25 cellular contexts compared by ENCODE assay signal in genomic region chr4:85717366-85717765, GRCh38.
A peak's percentile ranks its signal among the peaks of the same experiment; 100 is the strongest.
DNase-seq lines count a peak whose midpoint lies in the region; ATAC-seq and TF ChIP-seq lines count a peak whose summit lies in the region.
"Had no signal": no experiment of that assay in that cellular context is flagged by ENCODE, and none has a peak within 500 bp of the region (broad histone marks: within the 10 kb centered on the region; RNA-seq: fewer than 3 reads in every experiment).

No MANE protein-coding gene starts in this region.

- no peaks in the 10 kb centered on the region for H3K27me3 Mint-ChIP-seq in WTC11 (ENCODE audit: low read depth)
- H3K27me3 Mint-ChIP-seq: activated CD4-positive, alpha-beta T cell treated with anti-CD3 and anti-CD28 coated beads, Interleukin-2, amount 10 ng/mL, durations not matched to agents 24 days and 14 days; CD4-positive, CD25-positive, alpha-beta regulatory T cell; natural killer cell treated with Interleukin-12 subunit alpha and Interleukin-12 subunit beta and Interleukin-15 and Interleukin-18, amount 100 ng/mL, for 72 hours had no signal

- H3K9me3 ChIP-seq in A673 (ENCODE audit: low read depth, low read length, poor library complexity, severe bottlenecking), result no peaks in the 10 kb centered on the region
- H3K9me3 ChIP-seq in GM23248 (ENCODE audit: low read depth), result no peaks in the 10 kb centered on the region
- no peaks in the 10 kb centered on the region for H3K9me3 ChIP-seq in SU-DHL-6 (ENCODE audit: insufficient read depth, low read length)
- H3K9me3 ChIP-seq: MG63, upper lobe of left lung had no signal

- no peaks in the 10 kb centered on the region for H3K9me3 Mint-ChIP-seq in WTC11
- H3K9me3 Mint-ChIP-seq: activated CD4-positive, alpha-beta T cell treated with anti-CD3 and anti-CD28 coated beads, Interleukin-2, amount 10 ng/mL, durations not matched to agents 24 days and 14 days had no signal

- TF ChIP-seq CTCF in A673 (conservative IDR thresholded peaks at IDR 0.05; ENCODE audit: low read depth, low read length) (no peak), SU-DHL-6 (IDR thresholded peaks at IDR 0.05; ENCODE audit: insufficient read depth, low read length, poor library complexity, severe bottlenecking) (no peak), WTC11 (IDR thresholded peaks at IDR 0.05) (no peak), GM10248 (IDR thresholded peaks at IDR 0.05; ENCODE audit: control extremely low read depth, extremely low read depth, low read depth, missing control alignments) (no peak)

- H3K9ac ChIP-seq in GM23248, result no peak overlapping the region
- peak overlapping the region; percentile 11; the same call in 1 of the 2 replicates for H3K9ac ChIP-seq in SU-DHL-6 (ENCODE audit: low read length)

- no peak overlapping the region for H2AFZ ChIP-seq in GM23248
- no peak overlapping the region for H2AFZ ChIP-seq in SU-DHL-6 (ENCODE audit: low read depth, low read length, severe bottlenecking)
- H2AFZ ChIP-seq: hepatocyte had no signal

- in situ Hi-C loops in GM23248 (cut with MboI), result no loop called here

- POLR2A ChIA-PET in A673 (lab: Charles Lee; ENCODE audit: low non-redundant PET), result no interaction called here
- POLR2A ChIA-PET in WTC11 (lab: Charles Lee), result no interaction called here
- POLR2A ChIA-PET in GM10248 (lab: Yijun Ruan, JAX), result no interaction called here

- H3K4me2 ChIP-seq in GM23248 (ENCODE audit: unreplicated experiment), result peak overlapping the region; percentile 54
- H3K4me2 ChIP-seq in SU-DHL-6 (ENCODE audit: low read depth, low read length, poor library complexity, severe bottlenecking), result peak overlapping the region; percentile 35
- H3K4me2 ChIP-seq: hepatocyte had no signal

- H3K9me2 ChIP-seq in GM23248 (ENCODE audit: insufficient read depth) (no peaks in the 10 kb centered on the region), SU-DHL-6 (replicated peaks; ENCODE audit: insufficient read depth, low read length) (no peaks in the 10 kb centered on the region)

- no peak for ATAC-seq in WTC11
- ATAC-seq: natural killer cell treated with Interleukin-12 subunit alpha and Interleukin-12 subunit beta and Interleukin-15 and Interleukin-18, amount 100 ng/mL, for 72 hours had no signal

- intact Hi-C loops in A673 (cut with micrococcal nuclease; ENCODE audit: unreplicated experiment), result no loop called here

- no peak overlapping the region for H3K4me3 ChIP-seq in A673 (ENCODE audit: low read depth, low read length, poor library complexity, severe bottlenecking)
- 0 out of 2 replicates have a peak overlapping the region, but pooled peaks have one; percentile 16 for H3K4me3 ChIP-seq in GM23248
- H3K4me3 ChIP-seq in SU-DHL-6 (ENCODE audit: insufficient read depth, low read length, poor library complexity, severe bottlenecking), result no peak overlapping the region
- H3K4me3 ChIP-seq: hepatocyte, lung, MG63, skin epidermis, upper lobe of left lung had no signal

- H4K20me1 ChIP-seq in GM23248 (ENCODE audit: insufficient read depth) (no peaks in the 10 kb centered on the region), SU-DHL-6 (ENCODE audit: low read depth, low read length) (no peaks in the 10 kb centered on the region)

- H3K79me2 ChIP-seq in GM23248 (ENCODE audit: insufficient read depth) (no peaks in the 10 kb centered on the region), SU-DHL-6 (ENCODE audit: insufficient read depth, low read length) (peaks cover 8% of the 10 kb centered on the region; the same call in 1 of the 2 replicates)
- H3K79me2 ChIP-seq: hepatocyte had no signal

- H3K36me3 Mint-ChIP-seq in WTC11, result no peaks in the 10 kb centered on the region
- H3K36me3 Mint-ChIP-seq: CD4-positive, CD25-positive, alpha-beta regulatory T cell; natural killer cell treated with Interleukin-12 subunit alpha and Interleukin-12 subunit beta and Interleukin-15 and Interleukin-18, amount 100 ng/mL, for 72 hours had no signal

- no TSS peak for BruUV-seq in A673 (replicated peaks; lab: Mats Ljungman, UMichigan)

- H3K4me3 Mint-ChIP-seq in WTC11, result no peak overlapping the region
- H3K4me3 Mint-ChIP-seq: activated CD4-positive, alpha-beta T cell treated with anti-CD3 and anti-CD28 coated beads, Interleukin-2, amount 10 ng/mL, durations not matched to agents 24 days and 14 days; CD4-positive, CD25-positive, alpha-beta regulatory T cell; natural killer cell treated with Interleukin-12 subunit alpha and Interleukin-12 subunit beta and Interleukin-15 and Interleukin-18, amount 100 ng/mL, for 72 hours had no signal

- DNase-seq in A673 (ENCODE audit: low spot score), result peak; percentile 81
- peak; percentile 45 for DNase-seq in GM23248
- DNase-seq in fibroblast of the conjunctiva (ENCODE audit: low read depth), result peak; percentile 47
- DNase-seq in WTC11 (ENCODE audit: low spot score), result no peak
- no peak for DNase-seq in midbrain (lab: John Stamatoyannopoulos, UW)
- DNase-seq in COLO829 (ENCODE audit: low spot score), result no peak
- no peak for DNase-seq in GM10248 (ENCODE audit: extremely low spot score)
- DNase-seq: activated CD4-positive, alpha-beta T cell treated with anti-CD3 and anti-CD28 coated beads, Interleukin-2, amount 10 ng/mL, durations not matched to agents 24 days and 14 days; activated gamma-delta T cell; anterior cingulate cortex; CD4-positive, CD25-positive, alpha-beta regulatory T cell; IMR-90; islet precursor cell; MG63; NCI-H146; posterior cingulate gyrus; RPMI8226; stimulated activated CD4-positive, alpha-beta T cell treated with anti-CD3 and anti-CD28 coated beads, Interleukin-4, amount 100 ng/mL, for 1 hour; SW 1271; upper lobe of left lung had no signal

- no peak overlapping the region for H3K27ac Mint-ChIP-seq in WTC11
- H3K27ac Mint-ChIP-seq: activated CD4-positive, alpha-beta T cell treated with anti-CD3 and anti-CD28 coated beads, Interleukin-2, amount 10 ng/mL, durations not matched to agents 24 days and 14 days; CD4-positive, CD25-positive, alpha-beta regulatory T cell; natural killer cell treated with Interleukin-12 subunit alpha and Interleukin-12 subunit beta and Interleukin-15 and Interleukin-18, amount 100 ng/mL, for 72 hours had no signal

- H3K27ac ChIP-seq in A673 (ENCODE audit: low read depth, low read length, poor library complexity, severe bottlenecking), result no peak overlapping the region
- peak overlapping the region; percentile 7; the same call in 1 of the 2 replicates for H3K27ac ChIP-seq in GM23248
- H3K27ac ChIP-seq in SU-DHL-6 (ENCODE audit: low read depth, low read length), result peak overlapping the region; percentile 48
- H3K27ac ChIP-seq: hepatocyte, upper lobe of left lung had no signal

- no peaks in the 10 kb centered on the region for H3K36me3 ChIP-seq in A673 (ENCODE audit: insufficient read depth, low read length, poor library complexity, severe bottlenecking)
- no peaks in the 10 kb centered on the region for H3K36me3 ChIP-seq in GM23248 (ENCODE audit: low read depth)
- no peaks in the 10 kb centered on the region for H3K36me3 ChIP-seq in SU-DHL-6 (ENCODE audit: low read length)
- H3K36me3 ChIP-seq: MG63, upper lobe of left lung had no signal

- WGBS in GM23248 (ENCODE audit: low coverage in 1 of 2, low lambda C conversion rate in 2 of 2, missing lambda C conversion rate in 2 of 2), 2 experiments, result 61% methylated on average over 1 of the region's 1 CpG

- CTCF ChIA-PET in A673 (lab: Charles Lee), result no interaction called here
- CTCF ChIA-PET in WTC11 (lab: Charles Lee), result no interaction called here
- CTCF ChIA-PET in GM10248 (lab: Yijun Ruan, JAX), result interaction anchor here (0.7 to 2.4 kb wide), 7 partner anchors 14 to 78 kb away, joined by 3 to 9 read pairs (median 3); no protein-coding TSS in a partner anchor

- H3K27me3 ChIP-seq in A673 (replicated peaks; ENCODE audit: insufficient read depth, low read depth, low read length, poor library complexity), result no peaks in the 10 kb centered on the region
- no peaks in the 10 kb centered on the region for H3K27me3 ChIP-seq in GM23248 (replicated peaks; ENCODE audit: insufficient read depth)
- H3K27me3 ChIP-seq in SU-DHL-6 (ENCODE audit: low read length), result no peaks in the 10 kb centered on the region
- H3K27me3 ChIP-seq: hepatocyte, MG63, upper lobe of left lung had no signal

- H3F3A ChIP-seq in GM23248 (ENCODE audit: insufficient read depth) (peaks cover 27% of the 10 kb centered on the region), SU-DHL-6 (ENCODE audit: insufficient read depth) (peaks cover 26% of the 10 kb centered on the region; the same call in 1 of the 2 replicates)

- H3K4me1 ChIP-seq in A673 (ENCODE audit: insufficient read depth, low read length, poor library complexity, severe bottlenecking) (peaks cover 18% of the 10 kb centered on the region), GM23248 (ENCODE audit: insufficient read depth) (peaks cover 39% of the 10 kb centered on the region)
- H3K4me1 ChIP-seq: upper lobe of left lung had no signal

- H3K4me1 Mint-ChIP-seq in WTC11, result no peaks in the 10 kb centered on the region
- H3K4me1 Mint-ChIP-seq: activated CD4-positive, alpha-beta T cell treated with anti-CD3 and anti-CD28 coated beads, Interleukin-2, amount 10 ng/mL, durations not matched to agents 24 days and 14 days; CD4-positive, CD25-positive, alpha-beta regulatory T cell had no signal

TF ChIP-seq in WTC11, 78 proteins besides CTCF, POLR2A, EP300 and RAD21:
- no peak for TF ChIP-seq ERG (CRISPR knock-in tag; IDR thresholded peaks at IDR 0.05)
- TF ChIP-seq ZNF317 (CRISPR knock-in tag; IDR thresholded peaks at IDR 0.05; ENCODE audit: borderline replicate concordance, low read depth), result no peak
- TF ChIP-seq PRRX2 (CRISPR knock-in tag; IDR thresholded peaks at IDR 0.05), result no peak

Comparison
In these comparisons a context has a peak if more than half of its experiments do, and no peak if none do; other contexts are left out.
1. DNase-seq: peak in A673 (single experiment), GM23248 (single experiment) and fibroblast of the conjunctiva (single experiment); none in WTC11 (single experiment), midbrain (single experiment), COLO829 (single experiment) and GM10248 (single experiment).